ENCODE assay signal across 16 cellular contexts in the genomic region with DNA sequence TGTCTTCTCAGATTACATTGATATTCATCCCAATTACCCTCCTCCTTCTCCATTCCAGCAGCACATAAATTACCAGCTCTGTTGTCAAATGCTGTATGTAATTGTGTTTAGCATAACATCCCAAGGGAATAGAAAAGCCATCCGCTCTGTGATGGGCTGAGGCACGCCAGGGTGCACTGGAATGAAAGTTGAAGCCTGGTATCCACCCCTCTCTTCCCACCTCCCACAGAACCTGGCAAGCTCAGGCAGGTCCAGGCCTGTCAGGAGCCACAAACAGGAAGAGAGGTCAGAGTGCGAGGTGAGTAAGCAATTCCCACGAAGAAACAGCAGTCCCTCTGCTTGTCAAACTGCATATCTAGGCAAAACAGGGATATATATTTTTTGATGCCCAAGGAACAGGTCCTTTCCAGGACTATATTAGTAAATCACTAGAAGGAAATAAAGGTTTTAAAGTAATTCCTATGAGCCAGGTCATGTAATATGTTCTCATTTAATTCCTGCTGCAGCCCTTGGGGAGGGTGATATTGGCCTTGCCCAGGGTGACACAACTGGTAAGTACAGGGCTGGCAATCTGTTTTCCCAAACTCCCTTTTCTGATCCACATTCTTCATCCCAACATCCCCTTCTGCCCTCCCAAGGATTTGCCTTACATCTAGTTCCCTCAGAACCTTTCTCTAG.
A peak's percentile ranks its signal among the peaks of the same experiment; 100 is the strongest.
DNase-seq lines count a peak whose midpoint lies in the region; ATAC-seq and TF ChIP-seq lines count a peak whose summit lies in the region.
"Had no signal": no experiment of that assay in that cellular context is flagged by ENCODE, and none has a peak within 500 bp of the region (broad histone marks: within the 10 kb centered on the region; RNA-seq: fewer than 3 reads in every experiment).

No MANE protein-coding gene starts in this region.

- no peak overlapping the region for H3K9ac ChIP-seq in endodermal cell (ENCODE audit: extremely low read depth, low read length, poor library complexity, severe bottlenecking)

- H3K4me3 Mint-ChIP-seq in endodermal cell: no peak overlapping the region
- H3K4me3 Mint-ChIP-seq in activated CD4-positive, alpha-beta memory T cell treated with anti-CD3 and anti-CD28 coated beads, Interleukin-2, amount 10 ng/mL, durations not matched to agents 7 days and 5 days: no peak overlapping the region
- H3K4me3 Mint-ChIP-seq: naive thymus-derived CD8-positive, alpha-beta T cell; T-helper 1 cell treated with Interleukin-12 subunit alpha and Interleukin-12 subunit beta and Interleukin-4 antibody, amounts not matched to agents 30 μg/mL and 1 μg/mL, for 36 hours had no signal

- no peaks in the 10 kb centered on the region for H3K36me3 ChIP-seq in endodermal cell (ENCODE audit: control insufficient read depth, insufficient read depth, low read length)
- H3K36me3 ChIP-seq: cardiac muscle cell, heart right ventricle had no signal

- H3K4me3 ChIP-seq in endodermal cell (ENCODE audit: low read length): no peak overlapping the region
- H3K4me3 ChIP-seq: cardiac muscle cell, heart right ventricle, testis had no signal

- peaks cover 9% of the 10 kb centered on the region for H3K4me1 Mint-ChIP-seq in endodermal cell
- H3K4me1 Mint-ChIP-seq in activated CD4-positive, alpha-beta memory T cell treated with anti-CD3 and anti-CD28 coated beads, Interleukin-2, amount 10 ng/mL, durations not matched to agents 7 days and 5 days: peaks cover 3% of the 10 kb centered on the region
- H3K4me1 Mint-ChIP-seq: naive thymus-derived CD8-positive, alpha-beta T cell had no signal

- no peak for ATAC-seq in HG03196 (IDR thresholded peaks at IDR 0.05; ENCODE audit: unreplicated experiment)
- ATAC-seq: heart right ventricle; naive thymus-derived CD8-positive, alpha-beta T cell had no signal

- no peaks in the 10 kb centered on the region for H3K27me3 ChIP-seq in endodermal cell (ENCODE audit: control insufficient read depth, insufficient read depth, low read length, poor library complexity, severe bottlenecking)
- H3K27me3 ChIP-seq: cardiac muscle cell, heart right ventricle, testis had no signal

- no peaks in the 10 kb centered on the region for H3K36me3 Mint-ChIP-seq in endodermal cell (ENCODE audit: low read depth)
- no peaks in the 10 kb centered on the region for H3K36me3 Mint-ChIP-seq in activated CD4-positive, alpha-beta memory T cell treated with anti-CD3 and anti-CD28 coated beads, Interleukin-2, amount 10 ng/mL, durations not matched to agents 7 days and 5 days (ENCODE audit: low read depth)
- H3K36me3 Mint-ChIP-seq: naive thymus-derived CD8-positive, alpha-beta T cell had no signal

- WGBS in endodermal cell (ENCODE audit: insufficient coverage in 1 of 2, insufficient read length in 1 of 2), 2 experiments: 77% methylated on average over 4 of the region's 4 CpGs; no CpG with 5 or more reads in 1 of the 2 experiments

- in situ Hi-C loops in GM13977 (cut with MboI; ENCODE audit: low pct_unique_long_range_greater_than_20kb, low sequenced_read_pairs, unreplicated experiment): no loop called here

- CTCF ChIA-PET in activated CD4-positive, alpha-beta memory T cell treated with anti-CD3 and anti-CD28 coated beads, Interleukin-2, amount 10 ng/mL, durations not matched to agents 7 days and 5 days (lab: Charles Lee): no interaction called here

- H3K9me3 Mint-ChIP-seq in endodermal cell: no peaks in the 10 kb centered on the region
- H3K9me3 Mint-ChIP-seq in activated CD4-positive, alpha-beta memory T cell treated with anti-CD3 and anti-CD28 coated beads, Interleukin-2, amount 10 ng/mL, durations not matched to agents 7 days and 5 days: no peaks in the 10 kb centered on the region
- H3K9me3 Mint-ChIP-seq: naive thymus-derived CD8-positive, alpha-beta T cell; T-helper 1 cell treated with Interleukin-12 subunit alpha and Interleukin-12 subunit beta and Interleukin-4 antibody, amounts not matched to agents 30 μg/mL and 1 μg/mL, for 36 hours had no signal

- peaks cover 6% of the 10 kb centered on the region for H3K4me1 ChIP-seq in endodermal cell (ENCODE audit: control insufficient read depth, insufficient read depth, low read length)
- H3K4me1 ChIP-seq: heart right ventricle, testis had no signal

- H3K27ac Mint-ChIP-seq in endodermal cell: peak overlapping the region; percentile 31
- H3K27ac Mint-ChIP-seq in activated CD4-positive, alpha-beta memory T cell treated with anti-CD3 and anti-CD28 coated beads, Interleukin-2, amount 10 ng/mL, durations not matched to agents 7 days and 5 days: no peak overlapping the region
- H3K27ac Mint-ChIP-seq: naive thymus-derived CD8-positive, alpha-beta T cell; T-helper 1 cell treated with Interleukin-12 subunit alpha and Interleukin-12 subunit beta and Interleukin-4 antibody, amounts not matched to agents 30 μg/mL and 1 μg/mL, for 36 hours had no signal

- DNase-seq in DMS79 treated with DMSO at 0.1 percent for 48 hours (lab: John Stamatoyannopoulos, UW) (peak; percentile 1), DMS79 (lab: John Stamatoyannopoulos, UW) (no peak), NCI-H2227 (lab: John Stamatoyannopoulos, UW; ENCODE audit: unreplicated experiment) (peak; percentile 52), endodermal cell (peak; percentile 66), retina (peak; percentile 28), GM13977 (ENCODE audit: low spot score) (no peak)
- DNase-seq in activated CD4-positive, alpha-beta memory T cell treated with anti-CD3 and anti-CD28 coated beads, Interleukin-2, amount 10 ng/mL, durations not matched to agents 7 days and 5 days: no peak
- DNase-seq: 8988T; heart right ventricle; naive thymus-derived CD8-positive, alpha-beta T cell; NCI-H2029 treated with DMSO at 0.1 percent for 48 hours; stimulated activated CD4-positive, alpha-beta T cell treated with anti-CD3 and anti-CD28 coated beads, Interleukin-2, amount 100 ng/mL, for 48 hours; testis had no signal

- H3K9me3 ChIP-seq in endodermal cell (ENCODE audit: control insufficient read depth, low read length): no peaks in the 10 kb centered on the region
- H3K9me3 ChIP-seq: heart right ventricle, testis had no signal

- no peak for TF ChIP-seq CTCF in endodermal cell (conservative IDR thresholded peaks at IDR 0.05)
- no peak for TF ChIP-seq CTCF in GM13977 (IDR thresholded peaks at IDR 0.05; ENCODE audit: extremely low read depth, insufficient read depth, missing control alignments)

- no peak overlapping the region for H3K27ac ChIP-seq in endodermal cell (ENCODE audit: low read depth, low read length)
- H3K27ac ChIP-seq: cardiac muscle cell, heart right ventricle, testis had no signal

- POLR2A ChIA-PET in activated CD4-positive, alpha-beta memory T cell treated with anti-CD3 and anti-CD28 coated beads, Interleukin-2, amount 10 ng/mL, durations not matched to agents 7 days and 5 days (lab: Charles Lee): no interaction called here

- H3K27me3 Mint-ChIP-seq in endodermal cell (ENCODE audit: insufficient read depth): no peaks in the 10 kb centered on the region
- H3K27me3 Mint-ChIP-seq in activated CD4-positive, alpha-beta memory T cell treated with anti-CD3 and anti-CD28 coated beads, Interleukin-2, amount 10 ng/mL, durations not matched to agents 7 days and 5 days: peaks cover 2% of the 10 kb centered on the region

Comparison
In these comparisons a context has a peak if more than half of its experiments do, and no peak if none do; other contexts are left out.
1. DNase-seq: peak in DMS79 treated with DMSO at 0.1 percent for 48 hours (single experiment), NCI-H2227 (single experiment), endodermal cell (single experiment) and retina (single experiment); none in DMS79 (single experiment), GM13977 (single experiment) and activated CD4-positive, alpha-beta memory T cell treated with anti-CD3 and anti-CD28 coated beads, Interleukin-2, amount 10 ng/mL, durations not matched to agents 7 days and 5 days (single experiment).